Comparison of ENCODE assay signal across 8 cellular contexts in genomic region chr1:155209373-155209721, GRCh38. TPM values are rescaled to one million over a fixed set of nuclear protein-coding genes. Genes with fewer than 3 reads are reported as not detected.
DNase-seq lines count a peak whose midpoint lies in the region; ATAC-seq and TF ChIP-seq lines count a peak whose summit lies in the region.

No MANE protein-coding gene starts in this region.

- peaks cover 23% of the 10 kb centered on the region for H3K4me1 ChIP-seq in adipocyte (ENCODE audit: control insufficient read depth, insufficient read depth, low read length)
- peaks cover 18 to 36% of the 10 kb centered on the region in 2 donors for H3K4me1 ChIP-seq in thoracic aorta (ENCODE audit: control insufficient read depth in 1 of 2, low read depth in 2 of 2)

- TF ChIP-seq CTCF in thoracic aorta (IDR thresholded peaks at IDR 0.05) = no peak

- no peaks in the 10 kb centered on the region for H3K9me3 Mint-ChIP-seq in activated CD4-positive, alpha-beta T cell treated with anti-CD3 and anti-CD28 coated beads, Interleukin-2, amount 10 ng/mL, durations not matched to agents 7 days and 5 days

- CTCF ChIA-PET in activated CD4-positive, alpha-beta T cell treated with anti-CD3 and anti-CD28 coated beads, Interleukin-2, amount 10 ng/mL, durations not matched to agents 7 days and 5 days (lab: Charles Lee) = interaction anchor here (0.8 to 1.4 kb wide), 2 partner anchors 10 to 16 kb away, joined by 3 to 7 read pairs; no protein-coding TSS in a partner anchor

- H3K27me3 Mint-ChIP-seq in activated CD4-positive, alpha-beta T cell treated with anti-CD3 and anti-CD28 coated beads, Interleukin-2, amount 10 ng/mL, durations not matched to agents 7 days and 5 days = no peaks in the 10 kb centered on the region

- H3K27me3 ChIP-seq in adipocyte (replicated peaks; ENCODE audit: control insufficient read depth, insufficient read depth, low read length) (no peaks in the 10 kb centered on the region), layer of hippocampus (ENCODE audit: control insufficient read depth, insufficient read depth, low read length) (no peaks in the 10 kb centered on the region), thoracic aorta (replicated peaks; ENCODE audit: insufficient read depth) (no peaks in the 10 kb centered on the region)

- peaks cover 8% of the 10 kb centered on the region for H3K36me3 Mint-ChIP-seq in activated CD4-positive, alpha-beta T cell treated with anti-CD3 and anti-CD28 coated beads, Interleukin-2, amount 10 ng/mL, durations not matched to agents 7 days and 5 days (ENCODE audit: low read depth)

- DNase-seq in activated CD4-positive, alpha-beta T cell treated with anti-CD3 and anti-CD28 coated beads, Interleukin-2, amount 10 ng/mL, durations not matched to agents 7 days and 5 days = no peak
- no peak for DNase-seq in activated CD4-positive, alpha-beta T cell treated with anti-CD3 and anti-CD28 coated beads, Interleukin-2, amount 50 U/mL, for 4 hours
- no peak for DNase-seq in adipocyte (ENCODE audit: low read depth)
- DNase-seq in thoracic aorta (ENCODE audit: low spot score) = no peak
- no peak for DNase-seq in posterior vena cava (ENCODE audit: low spot score)

- intact Hi-C loops in posterior vena cava (cut with DNase I) = no loop called here

- H3K36me3 ChIP-seq in adipocyte (ENCODE audit: control insufficient read depth, insufficient read depth, low read length, severe bottlenecking) (peaks cover 10% of the 10 kb centered on the region), thoracic aorta (no peaks in the 10 kb centered on the region)

- H3K27ac ChIP-seq in layer of hippocampus (ENCODE audit: low read depth, low read length) (peak overlapping the region; percentile 98), thoracic aorta (peak overlapping the region; percentile 97 to 100)

- H3K4me1 Mint-ChIP-seq in activated CD4-positive, alpha-beta T cell treated with anti-CD3 and anti-CD28 coated beads, Interleukin-2, amount 10 ng/mL, durations not matched to agents 7 days and 5 days = peaks cover 31% of the 10 kb centered on the region

- H3K9ac ChIP-seq in adipocyte (ENCODE audit: low read length) = peak overlapping the region; percentile 97

- peak overlapping the region; percentile 91 for H3K27ac Mint-ChIP-seq in activated CD4-positive, alpha-beta T cell treated with anti-CD3 and anti-CD28 coated beads, Interleukin-2, amount 10 ng/mL, durations not matched to agents 7 days and 5 days

- POLR2A ChIA-PET in activated CD4-positive, alpha-beta T cell treated with anti-CD3 and anti-CD28 coated beads, Interleukin-2, amount 10 ng/mL, durations not matched to agents 7 days and 5 days (lab: Charles Lee) = interaction anchor here (0.6 kb wide), 1 partner anchor 18 kb away, joined by 3 read pairs; no protein-coding TSS in a partner anchor

- H3K9me3 ChIP-seq in adipocyte (ENCODE audit: control insufficient read depth, low read length) (no peaks in the 10 kb centered on the region), thoracic aorta (no peaks in the 10 kb centered on the region)

- ATAC-seq in thoracic aorta (ENCODE audit: insufficient number of reproducible peaks, low FRiP score, low read depth) = no peak
- ATAC-seq in GM19328 (IDR thresholded peaks at IDR 0.05; ENCODE audit: unreplicated experiment) = no peak
- ATAC-seq in HG02759 (IDR thresholded peaks at IDR 0.05; ENCODE audit: unreplicated experiment) = no peak

- H3K4me3 ChIP-seq in adipocyte (ENCODE audit: low read length) = peak overlapping the region; percentile 99
- H3K4me3 ChIP-seq in thoracic aorta = peak overlapping the region; percentile 89

- H3K4me3 Mint-ChIP-seq in activated CD4-positive, alpha-beta T cell treated with anti-CD3 and anti-CD28 coated beads, Interleukin-2, amount 10 ng/mL, durations not matched to agents 7 days and 5 days = peak overlapping the region; percentile 82

RNA-seq across cellular contexts. Expression of gene MTX1, which starts 0.9 kb away (rescaled TPM):
- 10 to 100 TPM; 32.8 to 37.3 TPM for total RNA-seq in activated CD4-positive, alpha-beta T cell treated with anti-CD3 and anti-CD28 coated beads, Interleukin-2, amount 10 ng/mL, durations not matched to agents 7 days and 5 days
- total RNA-seq in thoracic aorta = 10 to 100 TPM; 21.7 to 22.9 TPM
- total RNA-seq in posterior vena cava = 10 to 100 TPM; 20.9 to 26.8 TPM

RNA-seq across cellular contexts. Expression of gene THBS3, which starts 1.6 kb away (rescaled TPM):
- total RNA-seq in activated CD4-positive, alpha-beta T cell treated with anti-CD3 and anti-CD28 coated beads, Interleukin-2, amount 10 ng/mL, durations not matched to agents 7 days and 5 days = 10 to 100 TPM; 21.2 to 23.6 TPM
- 10 to 100 TPM; 45.3 to 81.6 TPM for total RNA-seq in thoracic aorta
- total RNA-seq in posterior vena cava = 10 to 100 TPM; 46.3 to 96.6 TPM

RNA-seq across cellular contexts. Expression of gene TRIM46, which starts 35.7 kb away (rescaled TPM):
- 10 to 100 TPM; 14.2 to 15.5 TPM for total RNA-seq in activated CD4-positive, alpha-beta T cell treated with anti-CD3 and anti-CD28 coated beads, Interleukin-2, amount 10 ng/mL, durations not matched to agents 7 days and 5 days
- total RNA-seq in thoracic aorta = 1 to 10 TPM; 2.7 to 5.8 TPM
- total RNA-seq in posterior vena cava = 1 to 10 TPM; 1.3 to 2.1 TPM

RNA-seq across cellular contexts. Expression of gene KRTCAP2, which starts 36.2 kb away (rescaled TPM):
- 100 to 1,000 TPM; 183 to 308 TPM for total RNA-seq in activated CD4-positive, alpha-beta T cell treated with anti-CD3 and anti-CD28 coated beads, Interleukin-2, amount 10 ng/mL, durations not matched to agents 7 days and 5 days
- total RNA-seq in thoracic aorta (100 to 1,000 TPM; 106 to 112 TPM), posterior vena cava (100 to 1,000 TPM; 145 to 146 TPM)

RNA-seq across cellular contexts. Expression of gene ENTREP3, which starts 45.9 kb away (rescaled TPM):
- total RNA-seq in activated CD4-positive, alpha-beta T cell treated with anti-CD3 and anti-CD28 coated beads, Interleukin-2, amount 10 ng/mL, durations not matched to agents 7 days and 5 days = 10 to 100 TPM; 22.8 to 22.9 TPM
- 10 to 100 TPM; 14.7 to 16.1 TPM for total RNA-seq in thoracic aorta
- total RNA-seq in posterior vena cava = 10 to 100 TPM; 21.3 to 25.3 TPM
